10 cellular contexts compared by ENCODE assay signal in genomic region chr2:158546412-158547144, GRCh38.
A peak's percentile ranks its signal among the peaks of the same experiment; 100 is the strongest.
DNase-seq lines count a peak whose midpoint lies in the region; ATAC-seq and TF ChIP-seq lines count a peak whose summit lies in the region.
"Had no signal": no experiment of that assay in that cellular context is flagged by ENCODE, and none has a peak within 500 bp of the region (broad histone marks: within the 10 kb centered on the region; RNA-seq: fewer than 3 reads in every experiment).

No MANE protein-coding gene starts in this region.

- H3K27me3 ChIP-seq in neural progenitor cell (no peaks in the 10 kb centered on the region), right cardiac atrium (ENCODE audit: control insufficient read depth, insufficient read depth) (no peaks in the 10 kb centered on the region)

- TF ChIP-seq CTCF in neural progenitor cell (IDR thresholded peaks at IDR 0.05): no peak

- no peaks in the 10 kb centered on the region for H3K36me3 ChIP-seq in neural progenitor cell

- no peak overlapping the region for H3K9ac ChIP-seq in neural progenitor cell

- H3K4me2 ChIP-seq in neural progenitor cell: no peak overlapping the region

- peaks cover 4% of the 10 kb centered on the region for H4K20me1 ChIP-seq in neural progenitor cell (ENCODE audit: low read depth)

- H3K9me3 ChIP-seq in neural progenitor cell (ENCODE audit: low read depth): no peaks in the 10 kb centered on the region
- H3K9me3 ChIP-seq in right cardiac atrium (ENCODE audit: control insufficient read depth, low read length): no peaks in the 10 kb centered on the region

- peak; percentile 77 for ATAC-seq in GM21825 (IDR thresholded peaks at IDR 0.05; ENCODE audit: unreplicated experiment)
- ATAC-seq in HG03575 (IDR thresholded peaks at IDR 0.05; ENCODE audit: extremely low read depth, insufficient number of reproducible peaks, low FRiP score, unreplicated experiment): peak; percentile 89
- ATAC-seq in right cardiac atrium: no peak
- ATAC-seq: Panc1 had no signal

- WGBS in right cardiac atrium: 77% methylated on average over 2 of the region's 2 CpGs

- no peak for DNase-seq in activated naive CD4-positive, alpha-beta T cell (lab: John Stamatoyannopoulos, UW)
- DNase-seq in neural progenitor cell (ENCODE audit: low spot score): no peak
- no peak for DNase-seq in right cardiac atrium
- no peak for DNase-seq in NCI-H510A treated with DMSO at 0.1 percent for 48 hours (lab: John Stamatoyannopoulos, UW)
- DNase-seq in GDM1 (lab: John Stamatoyannopoulos, UW): no peak

- H3F3A ChIP-seq in neural progenitor cell (ENCODE audit: low read depth): peaks cover 10% of the 10 kb centered on the region

- intact Hi-C loops in right cardiac atrium (cut with DNase I): no loop called here

- no peak overlapping the region for H3K4me3 Mint-ChIP-seq in activated naive CD4-positive, alpha-beta T cell treated with anti-CD3 and anti-CD28 coated beads, Interleukin-2, amount 50 U/mL, for 24 hours
- no peak overlapping the region for H3K4me3 Mint-ChIP-seq in neural progenitor cell

- peaks cover 11% of the 10 kb centered on the region for H3K4me1 ChIP-seq in neural progenitor cell
- H3K4me1 ChIP-seq in right cardiac atrium (ENCODE audit: control insufficient read depth, insufficient read depth, low read length): peaks cover 5% of the 10 kb centered on the region

- H3K4me3 ChIP-seq in neural progenitor cell (no peak overlapping the region), right cardiac atrium (ENCODE audit: low read length) (no peak overlapping the region)

- H2AFZ ChIP-seq in neural progenitor cell (replicated peaks): no peak overlapping the region

- peak overlapping the region; percentile 32 for H3K27ac ChIP-seq in neural progenitor cell
- no peak overlapping the region for H3K27ac ChIP-seq in right cardiac atrium (ENCODE audit: low read length)

- H3K36me3 Mint-ChIP-seq in activated naive CD4-positive, alpha-beta T cell treated with anti-CD3 and anti-CD28 coated beads, Interleukin-2, amount 50 U/mL, for 24 hours: peaks cover 10% of the 10 kb centered on the region
- H3K36me3 Mint-ChIP-seq in neural progenitor cell: peaks cover 15% of the 10 kb centered on the region

- no peaks in the 10 kb centered on the region for H3K27me3 Mint-ChIP-seq in activated naive CD4-positive, alpha-beta T cell treated with anti-CD3 and anti-CD28 coated beads, Interleukin-2, amount 50 U/mL, for 24 hours
- no peaks in the 10 kb centered on the region for H3K27me3 Mint-ChIP-seq in neural progenitor cell (ENCODE audit: insufficient read depth, low read depth)
- H3K27me3 Mint-ChIP-seq: progenitor cell of endocrine pancreas had no signal

- no peaks in the 10 kb centered on the region for H3K9me3 Mint-ChIP-seq in activated naive CD4-positive, alpha-beta T cell treated with anti-CD3 and anti-CD28 coated beads, Interleukin-2, amount 50 U/mL, for 24 hours
- H3K9me3 Mint-ChIP-seq in neural progenitor cell: no peaks in the 10 kb centered on the region

- peak overlapping the region; percentile 5 for H3K27ac Mint-ChIP-seq in activated naive CD4-positive, alpha-beta T cell treated with anti-CD3 and anti-CD28 coated beads, Interleukin-2, amount 50 U/mL, for 24 hours
- H3K27ac Mint-ChIP-seq in neural progenitor cell: no peak overlapping the region

- H3K79me2 ChIP-seq in neural progenitor cell (ENCODE audit: low read depth): no peaks in the 10 kb centered on the region

- H3K4me1 Mint-ChIP-seq in activated naive CD4-positive, alpha-beta T cell treated with anti-CD3 and anti-CD28 coated beads, Interleukin-2, amount 50 U/mL, for 24 hours: peaks cover 31% of the 10 kb centered on the region
- peaks cover 7% of the 10 kb centered on the region for H3K4me1 Mint-ChIP-seq in neural progenitor cell

Comparison
In these comparisons a context has a peak if more than half of its experiments do, and no peak if none do; other contexts are left out.
1. ATAC-seq: peak in GM21825 (single experiment) and HG03575 (single experiment); none in right cardiac atrium (0 of 2).